26 cellular contexts compared by ENCODE assay signal in the genomic region with DNA sequence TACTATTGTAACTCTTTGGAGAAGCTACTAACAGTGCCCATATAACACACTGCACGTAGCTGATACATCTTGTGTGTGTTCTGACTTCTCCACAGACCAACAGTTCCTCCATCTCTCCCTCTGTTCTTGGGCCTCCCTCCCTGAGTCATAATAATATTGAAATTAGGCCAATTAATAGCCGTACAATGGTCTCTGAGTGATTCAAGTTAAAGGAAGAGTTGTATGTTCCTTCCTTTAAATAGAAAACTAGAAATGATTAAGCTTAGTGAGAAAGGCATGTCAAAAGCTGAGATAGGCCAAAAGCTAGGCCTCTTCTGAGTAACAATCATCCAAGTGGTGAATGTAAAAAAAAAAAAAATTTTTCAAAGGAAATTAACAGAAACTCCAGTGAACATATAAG.
"Had no signal": no experiment of that assay in that cellular context is flagged by ENCODE, and none has a peak within 500 bp of the region (broad histone marks: within the 10 kb centered on the region; RNA-seq: fewer than 3 reads in every experiment).

No MANE protein-coding gene starts in this region.

- H3K4me2 ChIP-seq: neural progenitor cell had no signal

- H3K9ac ChIP-seq: neural progenitor cell, parathyroid adenoma had no signal

- FAIRE-seq: small intestine had no signal

- DNase-seq: natural killer cell; occipital lobe; ovary; posterior cingulate gyrus; psoas muscle; right cardiac atrium; right lobe of liver; sigmoid colon; small intestine; stimulated activated CD4-positive, alpha-beta T cell treated with anti-CD3 and anti-CD28 coated beads, Interleukin-15, amount 100 ng/mL, for 24 hours; stimulated activated CD4-positive, alpha-beta T cell treated with anti-CD3 and anti-CD28 coated beads, Interleukin-2, amount 100 ng/mL, for 24 hours; stimulated activated CD4-positive, alpha-beta T cell treated with anti-CD3 and anti-CD28 coated beads, Interleukin-2, amount 100 ng/mL, for 48 hours; stimulated activated CD4-positive, alpha-beta T cell treated with anti-CD3 and anti-CD28 coated beads, Interleukin-4, amount 100 ng/mL, for 24 hours; stimulated activated naive CD4-positive, alpha-beta T cell; stimulated activated naive CD8-positive, alpha-beta T cell treated with anti-CD3 and anti-CD28 coated beads, Interleukin-15, amount 100 ng/mL, for 72 hours; stimulated activated naive CD8-positive, alpha-beta T cell treated with anti-CD3 and anti-CD28 coated beads, Interleukin-15, Interleukin-2, amounts not matched to agents 100 U/mL and 50 U/mL, for 24 hours; substantia nigra; testis; tibial artery; transverse colon; upper lobe of right lung; uterus had no signal

- H3K36me3 ChIP-seq: neural progenitor cell, ovary, right lobe of liver, sigmoid colon, suprapubic skin, tibial artery, transverse colon, upper lobe of right lung, uterus had no signal

- H3K9me3 ChIP-seq: ovary, psoas muscle, right lobe of liver, sigmoid colon, suprapubic skin, testis, tibial artery, transverse colon, upper lobe of right lung, uterus had no signal

- H3K27me3 ChIP-seq: neural progenitor cell, ovary, right lobe of liver, sigmoid colon, suprapubic skin, testis, tibial artery, transverse colon, upper lobe of right lung, uterus had no signal

- H3K4me3 ChIP-seq: neural progenitor cell, ovary, psoas muscle, right lobe of liver, sigmoid colon, suprapubic skin, testis, tibial artery, transverse colon, upper lobe of right lung, uterus had no signal

- H3K4me1 ChIP-seq: neural progenitor cell, parathyroid adenoma, psoas muscle, sigmoid colon, suprapubic skin, testis, transverse colon, upper lobe of right lung, uterus had no signal

- H3K79me2 ChIP-seq: parathyroid adenoma had no signal

- H2AFZ ChIP-seq: neural progenitor cell, parathyroid adenoma had no signal

- ATAC-seq: natural killer cell; psoas muscle; right cardiac atrium; right lobe of liver; stimulated activated memory B cell treated with anti-CD40 and anti-IgM and Interleukin-4, amounts not matched to agents 10 μg/mL and 1 μg/mL and 100 μg/mL, for 72 hours; stimulated activated naive CD8-positive, alpha-beta T cell treated with anti-CD3 and anti-CD28 coated beads, Interleukin-15, amount 100 ng/mL, for 72 hours; stimulated activated naive CD8-positive, alpha-beta T cell treated with anti-CD3 and anti-CD28 coated beads, Interleukin-15, Interleukin-2, amounts not matched to agents 100 U/mL and 50 U/mL, for 24 hours; upper lobe of right lung had no signal

- H3K27ac ChIP-seq: neural progenitor cell, ovary, parathyroid adenoma, psoas muscle, right lobe of liver, sigmoid colon, suprapubic skin, testis, tibial artery, transverse colon, upper lobe of right lung, uterus had no signal
